In the genomic region with DNA sequence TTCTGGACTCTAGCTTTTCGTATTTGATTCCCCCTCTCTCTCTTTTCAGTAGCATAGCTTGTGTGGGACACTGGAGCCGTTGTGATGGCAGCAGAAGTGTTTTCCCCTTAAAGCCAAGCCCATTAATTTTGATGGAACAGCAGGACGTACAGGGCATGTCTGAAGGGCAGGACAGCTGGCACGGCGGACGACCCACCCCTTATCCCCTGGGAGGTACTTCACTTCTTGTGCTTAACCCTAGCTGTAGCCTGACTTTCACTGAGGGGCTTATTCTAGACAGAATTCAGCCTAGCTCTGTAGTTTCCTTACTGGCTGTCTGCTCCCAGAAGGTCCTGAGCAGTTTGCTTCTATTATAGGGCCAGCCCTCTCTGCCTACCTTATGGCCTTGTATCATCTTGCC, we compare ENCODE assay signal across 21 cellular contexts. TPM values are rescaled to one million over a fixed set of nuclear protein-coding genes. Genes with fewer than 3 reads are reported as not detected.
"Had no signal": no experiment of that assay in that cellular context is flagged by ENCODE, and none has a peak within 500 bp of the region (broad histone marks: within the 10 kb centered on the region; RNA-seq: fewer than 3 reads in every experiment).

No MANE protein-coding gene starts in this region.

- DNase-seq: activated CD4-positive, alpha-beta T cell treated with anti-CD3 and anti-CD28 coated beads for 36 hours; activated CD4-positive, alpha-beta T cell treated with anti-CD3 and anti-CD28 coated beads, Interleukin-2, amount 50 U/mL, for 4 hours; activated CD8-positive, alpha-beta memory T cell treated with anti-CD3 and anti-CD28 coated beads, Interleukin-2, amount 50 U/mL, for 48 hours; activated CD8-positive, alpha-beta T cell treated with anti-CD3 and anti-CD28 coated beads, Interleukin-2, amount 10 ng/mL, durations not matched to agents 7 days and 5 days; activated naive CD4-positive, alpha-beta T cell treated with anti-CD3 and anti-CD28 coated beads, Interleukin-2, amount 50 U/mL, for 16 hours; activated T-cell treated with anti-CD3 and anti-CD28 coated beads, Interleukin-2, amount 50 U/mL, for 48 hours; amniotic stem cell; body of pancreas; Kasumi-1; KBM-7; NCI-H1105 treated with DMSO at 0.1 percent for 48 hours; NCI-H146; NCI-H1930; NCI-H2171; NCI-H2227 treated with DMSO at 0.1 percent for 48 hours; NCI-H446 treated with DMSO at 0.1 percent for 48 hours; NCI-H526 treated with DMSO at 0.1 percent for 48 hours; NCI-H82; SK-N-SH; T-helper 1 cell had no signal

- H3K27ac Mint-ChIP-seq: activated CD4-positive, alpha-beta T cell treated with anti-CD3 and anti-CD28 coated beads for 36 hours; activated CD8-positive, alpha-beta T cell treated with anti-CD3 and anti-CD28 coated beads, Interleukin-2, amount 10 ng/mL, durations not matched to agents 7 days and 5 days had no signal

- H3K9me3 Mint-ChIP-seq: central memory CD8-positive, alpha-beta T cell had no signal

- H3K4me3 Mint-ChIP-seq: activated CD4-positive, alpha-beta T cell treated with anti-CD3 and anti-CD28 coated beads for 36 hours; activated CD8-positive, alpha-beta T cell treated with anti-CD3 and anti-CD28 coated beads, Interleukin-2, amount 10 ng/mL, durations not matched to agents 7 days and 5 days; central memory CD8-positive, alpha-beta T cell had no signal

- ATAC-seq: activated CD4-positive, alpha-beta T cell treated with anti-CD3 and anti-CD28 coated beads for 36 hours; activated CD8-positive, alpha-beta T cell treated with anti-CD3 and anti-CD28 coated beads, Interleukin-2, amount 10 ng/mL, durations not matched to agents 7 days and 5 days; body of pancreas had no signal

- H3K27me3 Mint-ChIP-seq: activated CD4-positive, alpha-beta T cell treated with anti-CD3 and anti-CD28 coated beads for 36 hours; central memory CD8-positive, alpha-beta T cell had no signal

RNA-seq across cellular contexts. Expression of gene PPFIA4, which starts 8.6 kb away (rescaled TPM):
- total RNA-seq: body of pancreas had no signal
